9 cellular contexts compared by ENCODE assay signal in genomic region chr17:81118308-81119221, GRCh38. TPM values are rescaled to one million over a fixed set of nuclear protein-coding genes. Genes with fewer than 3 reads are reported as not detected.
DNase-seq lines count a peak whose midpoint lies in the region; TF ChIP-seq lines count a peak whose summit lies in the region.
"Had no signal": no experiment of that assay in that cellular context is flagged by ENCODE, and none has a peak within 500 bp of the region (broad histone marks: within the 10 kb centered on the region; RNA-seq: fewer than 3 reads in every experiment).

No MANE protein-coding gene starts in this region.

- no peaks in the 10 kb centered on the region for H3K9me3 ChIP-seq in ES-I3 (ENCODE audit: control insufficient read depth, insufficient read depth, low read length)
- H3K9me3 ChIP-seq in SJSA1 (replicated peaks), result peaks cover 4% of the 10 kb centered on the region; the same call in 1 of the 2 replicates
- no peaks in the 10 kb centered on the region for H3K9me3 ChIP-seq in osteoblast (ENCODE audit: low read depth, low read length)

- H3K4me1 ChIP-seq in ES-I3 (ENCODE audit: insufficient read depth, low read length), result no peaks in the 10 kb centered on the region; the same call in 1 of the 2 replicates
- peaks cover 23% of the 10 kb centered on the region for H3K4me1 ChIP-seq in SJSA1 (replicated peaks)
- H3K4me1 ChIP-seq in osteoblast (ENCODE audit: insufficient read depth, low read length), result no peaks in the 10 kb centered on the region

- peak overlapping the region; percentile 76 for H3K4me2 ChIP-seq in osteoblast (ENCODE audit: insufficient read depth, low read length)

- H3K9ac ChIP-seq in ES-I3 (ENCODE audit: low read depth, low read length), result peak overlapping the region; percentile 56; the same call in 1 of the 2 replicates

- H3K27ac ChIP-seq in SJSA1 (no peak overlapping the region), osteoblast (ENCODE audit: low read depth, low read length) (no peak overlapping the region)

- H3K27me3 ChIP-seq in SJSA1 (replicated peaks), result peaks cover 44% of the 10 kb centered on the region
- H3K27me3 ChIP-seq in osteoblast (ENCODE audit: insufficient read depth, low read length), result peaks cover 7% of the 10 kb centered on the region

- peaks cover 3% of the 10 kb centered on the region for H4K20me1 ChIP-seq in osteoblast (ENCODE audit: insufficient read depth, low read length)

- no peaks in the 10 kb centered on the region for H3K36me3 ChIP-seq in ES-I3 (ENCODE audit: insufficient read depth, low read length)
- peaks cover 17% of the 10 kb centered on the region for H3K36me3 ChIP-seq in SJSA1
- H3K36me3 ChIP-seq in osteoblast (ENCODE audit: insufficient read depth, low read length), result no peaks in the 10 kb centered on the region

- H2AFZ ChIP-seq in osteoblast (ENCODE audit: low read length), result no peak overlapping the region

- DNase-seq in SJSA1 (ENCODE audit: low read depth in 1 of 2, low spot score in 2 of 2) (no peak), epithelial cell of esophagus (ENCODE audit: low read depth) (no peak), osteoblast (ENCODE audit: insufficient read length, low spot score, missing footprints) (no peak), iPS-NIHi11 (ENCODE audit: low spot score) (no peak), NCI-H2107 (lab: John Stamatoyannopoulos, UW) (no peak), NCI-H2029 treated with DMSO at 0.1 percent for 48 hours (lab: John Stamatoyannopoulos, UW) (no peak)
- no peak for DNase-seq in central memory CD4-positive, alpha-beta T cell

- H3K4me3 ChIP-seq in SJSA1 (peak overlapping the region; percentile 45), epithelial cell of esophagus (ENCODE audit: low read length) (peak overlapping the region; percentile 46), osteoblast (ENCODE audit: insufficient read depth, low read length) (peak overlapping the region; percentile 66)

- H3K79me2 ChIP-seq in osteoblast (ENCODE audit: insufficient read depth, low read length), result no peaks in the 10 kb centered on the region

- TF ChIP-seq CTCF in epithelial cell of esophagus (IDR thresholded peaks at IDR 0.05; ENCODE audit: insufficient read depth, low read depth, low read length, missing control alignments) (no peak), osteoblast (IDR thresholded peaks at IDR 0.05; ENCODE audit: extremely low read depth, low read depth, low read length) (no peak)

RNA-seq across cellular contexts. Expression of gene PVALEF, which starts 46.7 kb away (rescaled TPM):
- not detected in 2 replicates for total RNA-seq in SJSA1 (2014; rRNA removed; shearing (Covaris generic))
- not detected in 2 replicates for total RNA-seq in osteoblast
- total RNA-seq: urinary bladder had no signal

RNA-seq across cellular contexts. Expression of gene AATK, which starts 47.5 kb away (rescaled TPM):
- 0.18 TPM in 1 of 2 replicates, not detected in the other for total RNA-seq in SJSA1 (2014; rRNA removed; shearing (Covaris generic))
- total RNA-seq in osteoblast, result under 0.01 TPM in 1 of 2 replicates, not detected in the other
